26 cellular contexts compared by ENCODE assay signal in genomic region chr3:130829575-130829947, GRCh38.
A peak's percentile ranks its signal among the peaks of the same experiment; 100 is the strongest.
DNase-seq lines count a peak whose midpoint lies in the region; ATAC-seq and TF ChIP-seq lines count a peak whose summit lies in the region.
"Had no signal": no experiment of that assay in that cellular context is flagged by ENCODE, and none has a peak within 500 bp of the region (broad histone marks: within the 10 kb centered on the region; RNA-seq: fewer than 3 reads in every experiment).

No MANE protein-coding gene starts in this region.

- H3K27ac ChIP-seq in HUES64 (ENCODE audit: low read depth, low read length), result peak overlapping the region; percentile 49; the same call in 1 of the 2 replicates
- H3K27ac ChIP-seq in iPS-18a (ENCODE audit: low read length), result peak overlapping the region; percentile 44
- H3K27ac ChIP-seq: BLaER1, HL-60, SJSA1 had no signal

- no peak overlapping the region for H3K4me3 ChIP-seq in GM06990 (replicated peaks; ENCODE audit: low read depth, low read length)
- no peak overlapping the region for H3K4me3 ChIP-seq in HUES64 (ENCODE audit: low read length)
- H3K4me3 ChIP-seq in iPS-18a (ENCODE audit: low read length), result no peak overlapping the region
- H3K4me3 ChIP-seq: BLaER1, HAP-1, SJSA1 had no signal

- H3K36me3 ChIP-seq in GM06990 (ENCODE audit: control insufficient read depth, insufficient read depth, low read length) (no peaks in the 10 kb centered on the region), HUES64 (ENCODE audit: insufficient read depth, low read length) (no peaks in the 10 kb centered on the region), iPS-18a (ENCODE audit: control insufficient read depth, low read depth, low read length) (no peaks in the 10 kb centered on the region)
- H3K36me3 ChIP-seq: BLaER1, HAP-1, SJSA1 had no signal

- no peak for ATAC-seq in HG03439 (IDR thresholded peaks at IDR 0.05; ENCODE audit: unreplicated experiment)
- ATAC-seq: HepG2, T-cell had no signal

- H3K9me3 ChIP-seq in HUES64 (ENCODE audit: insufficient read depth, low read depth, low read length) (no peaks in the 10 kb centered on the region), iPS-18a (ENCODE audit: control insufficient read depth, low read depth, low read length) (no peaks in the 10 kb centered on the region)
- H3K9me3 ChIP-seq: BLaER1, HAP-1, SJSA1 had no signal

- TF ChIP-seq CTCF in GM06990 (IDR thresholded peaks at IDR 0.05; ENCODE audit: insufficient read depth, low read length, poor library complexity, severe bottlenecking), result no peak

- H3K4me1 ChIP-seq in HUES64 (ENCODE audit: insufficient read depth, low read length), result peaks cover 44% of the 10 kb centered on the region
- peaks cover 26% of the 10 kb centered on the region for H3K4me1 ChIP-seq in iPS-18a (ENCODE audit: control insufficient read depth, low read depth, low read length)
- H3K4me1 ChIP-seq: SJSA1 had no signal

- WGBS in HUES64, result 90% methylated on average over 5 of the region's 5 CpGs

- DNase-seq in GM06990 (ENCODE audit: extremely low read depth, insufficient read length) (peak; percentile 43), NCI-H1436 treated with DMSO at 0.1 percent for 48 hours (lab: John Stamatoyannopoulos, UW) (peak; percentile 35), KG1 (lab: John Stamatoyannopoulos, UW) (no peak)
- no peak for DNase-seq in stimulated activated CD4-positive, alpha-beta T cell treated with anti-CD3 and anti-CD28 coated beads, Interleukin-4, amount 100 ng/mL, for 1 hour
- DNase-seq: CD4-positive, CD25-positive, alpha-beta regulatory T cell; DMS153; GOT3; Kasumi-1; MV-4-11; NCI-H1417 treated with DMSO at 0.1 percent for 48 hours; NCI-H2029; NCI-H2171; NCI-H345; NCI-H524 treated with DMSO at 0.1 percent for 48 hours; NCI-H774; Right ventricle myocardium superior; RPMI8226; T-cell had no signal

- no peaks in the 10 kb centered on the region for H3K27me3 ChIP-seq in GM06990 (replicated peaks; ENCODE audit: control insufficient read depth, insufficient read depth, low read length)
- no peaks in the 10 kb centered on the region for H3K27me3 ChIP-seq in HUES64 (ENCODE audit: insufficient read depth, low read length)
- H3K27me3 ChIP-seq in iPS-18a (ENCODE audit: control insufficient read depth, insufficient read depth, low read length), result no peaks in the 10 kb centered on the region
- H3K27me3 ChIP-seq: BLaER1 had no signal

- H3K9ac ChIP-seq in HUES64 (ENCODE audit: low read depth, low read length), result no peak overlapping the region
- peak overlapping the region; percentile 21 for H3K9ac ChIP-seq in iPS-18a (ENCODE audit: low read length)
- H3K9ac ChIP-seq: BLaER1 had no signal

Comparison
In these comparisons a context has a peak if more than half of its experiments do, and no peak if none do; other contexts are left out.
1. DNase-seq: peak in GM06990 (single experiment) and NCI-H1436 treated with DMSO at 0.1 percent for 48 hours (single experiment); none in stimulated activated CD4-positive, alpha-beta T cell treated with anti-CD3 and anti-CD28 coated beads, Interleukin-4, amount 100 ng/mL, for 1 hour (single experiment) and KG1 (single experiment).